Comparison of ENCODE assay signal across 1 cellular context in genomic region chr1:7378346-7379130, GRCh38.
TF ChIP-seq lines count a peak whose summit lies in the region.

No MANE protein-coding gene starts in this region.

TF ChIP-seq in WTC11, 78 proteins besides CTCF, POLR2A, EP300 and RAD21 (continued from another document):
- TF ChIP-seq HMGXB4 (CRISPR knock-in tag; IDR thresholded peaks at IDR 0.05): no peak
- no peak for TF ChIP-seq ATF3 (CRISPR knock-in tag; conservative IDR thresholded peaks at IDR 0.05)
- TF ChIP-seq ZNF671 (CRISPR knock-in tag; IDR thresholded peaks at IDR 0.05): no peak
- TF ChIP-seq ZNF532 (CRISPR knock-in tag; IDR thresholded peaks at IDR 0.05; ENCODE audit: borderline replicate concordance): no peak
- no peak for TF ChIP-seq PRRX2 (CRISPR knock-in tag; IDR thresholded peaks at IDR 0.05)
- TF ChIP-seq ESRRA (CRISPR knock-in tag; IDR thresholded peaks at IDR 0.05; ENCODE audit: borderline replicate concordance): no peak
- no peak for TF ChIP-seq USF2 (CRISPR knock-in tag; IDR thresholded peaks at IDR 0.05)
- TF ChIP-seq JUN (CRISPR knock-in tag; IDR thresholded peaks at IDR 0.05): no peak
- TF ChIP-seq GABPB1 (CRISPR knock-in tag; IDR thresholded peaks at IDR 0.05): no peak
- TF ChIP-seq ATF2 (CRISPR knock-in tag; IDR thresholded peaks at IDR 0.05; ENCODE audit: borderline replicate concordance, low read depth): no peak
- no peak for TF ChIP-seq MLX (CRISPR knock-in tag; IDR thresholded peaks at IDR 0.05)
- no peak for TF ChIP-seq NR2C2 (CRISPR knock-in tag; IDR thresholded peaks at IDR 0.05)
- TF ChIP-seq FOXK1 (CRISPR knock-in tag; IDR thresholded peaks at IDR 0.05): no peak
- no peak for TF ChIP-seq E2F1 (CRISPR knock-in tag; IDR thresholded peaks at IDR 0.05)
- TF ChIP-seq PRDM15 (CRISPR knock-in tag; IDR thresholded peaks at IDR 0.05): no peak
- TF ChIP-seq RELA (CRISPR knock-in tag; IDR thresholded peaks at IDR 0.05; ENCODE audit: borderline replicate concordance): no peak
- TF ChIP-seq E2F4 (CRISPR knock-in tag; IDR thresholded peaks at IDR 0.05; ENCODE audit: borderline replicate concordance, low read depth): no peak
- TF ChIP-seq ZNF425 (CRISPR knock-in tag; conservative IDR thresholded peaks at IDR 0.05): no peak
TF ChIP-seq in WTC11: peak in this region for 0.
